Comparison of ENCODE assay signal across 21 cellular contexts in the genomic region with DNA sequence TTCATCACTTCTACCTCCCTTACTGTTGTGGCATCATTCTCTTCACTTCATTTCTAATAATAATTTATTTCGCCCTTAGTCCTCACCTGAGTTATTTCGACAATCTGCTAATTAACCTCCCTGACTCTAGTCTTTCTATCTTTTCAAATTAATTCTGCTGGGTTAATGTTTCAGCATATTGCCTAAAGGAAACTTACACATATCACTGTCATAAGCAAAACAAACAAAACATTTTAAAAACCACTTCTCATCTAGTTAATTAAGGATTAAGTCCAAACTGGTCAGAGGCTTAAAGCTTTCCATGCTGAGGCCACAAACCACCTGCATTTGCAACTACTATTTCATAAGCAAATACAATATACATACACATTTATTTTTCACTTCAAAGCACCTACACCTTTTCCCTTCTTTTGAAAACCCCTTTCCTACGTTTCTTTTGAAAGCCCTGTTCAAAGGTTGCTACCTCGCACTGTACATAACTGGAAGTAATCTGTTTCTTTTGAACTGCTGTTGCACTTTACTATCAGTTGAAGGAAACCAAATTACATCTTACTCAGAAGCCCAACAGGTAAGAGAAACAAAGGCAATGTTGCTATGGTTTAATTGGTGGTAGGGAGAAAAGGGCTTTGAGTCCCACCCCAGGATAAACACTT.
"Had no signal": no experiment of that assay in that cellular context is flagged by ENCODE, and none has a peak within 500 bp of the region (broad histone marks: within the 10 kb centered on the region; RNA-seq: fewer than 3 reads in every experiment).

No MANE protein-coding gene starts in this region.

- H3K4me3 Mint-ChIP-seq: activated CD8-positive, alpha-beta T cell treated with anti-CD3 and anti-CD28 coated beads, Interleukin-2, amount 10 ng/mL, durations not matched to agents 7 days and 5 days; activated naive CD4-positive, alpha-beta T cell treated with anti-CD3 and anti-CD28 coated beads for 36 hours; activated naive CD8-positive, alpha-beta T cell treated with anti-CD3 and anti-CD28 coated beads for 36 hours; T-cell had no signal

- H3K9me3 Mint-ChIP-seq: activated naive CD4-positive, alpha-beta T cell treated with anti-CD3 and anti-CD28 coated beads for 36 hours; activated naive CD8-positive, alpha-beta T cell treated with anti-CD3 and anti-CD28 coated beads for 36 hours; T-cell had no signal

- H3K4me3 ChIP-seq: cardiac muscle cell, K562 had no signal

- DNase-seq: activated CD4-positive, alpha-beta T cell treated with anti-CD3 and anti-CD28 coated beads for 4 hours; activated CD8-positive, alpha-beta memory T cell treated with anti-CD3 and anti-CD28 coated beads, Interleukin-2, amount 50 U/mL, for 48 hours; activated CD8-positive, alpha-beta T cell treated with anti-CD3 and anti-CD28 coated beads, Interleukin-2, amount 10 ng/mL, durations not matched to agents 7 days and 5 days; activated gamma-delta T cell; activated naive CD4-positive, alpha-beta T cell treated with anti-CD3 and anti-CD28 coated beads for 36 hours; activated naive CD8-positive, alpha-beta T cell treated with anti-CD3 and anti-CD28 coated beads for 36 hours; activated T-cell treated with anti-CD3 and anti-CD28 coated beads, Interleukin-2, amount 50 U/mL, for 1 hour; brain microvascular endothelial cell; cerebellar nuclear complex; Karpas-422; NCI-H1092; NCI-H1436; NCI-H1694 treated with DMSO at 0.1 percent for 48 hours; NCI-H510A treated with DMSO at 0.1 percent for 48 hours; NCI-H748 treated with DMSO at 0.1 percent for 48 hours; SIG-M5; T-cell; WERI-Rb-1 had no signal

- ATAC-seq: activated CD8-positive, alpha-beta T cell treated with anti-CD3 and anti-CD28 coated beads, Interleukin-2, amount 10 ng/mL, durations not matched to agents 7 days and 5 days; K562; T-cell had no signal

- H3K27ac ChIP-seq: brain microvascular endothelial cell, cardiac muscle cell, WERI-Rb-1 had no signal

- H3K27me3 Mint-ChIP-seq: activated naive CD8-positive, alpha-beta T cell treated with anti-CD3 and anti-CD28 coated beads for 36 hours; T-cell had no signal

- H3K27me3 ChIP-seq: brain microvascular endothelial cell, cardiac muscle cell had no signal

- H3K27ac Mint-ChIP-seq: activated CD8-positive, alpha-beta T cell treated with anti-CD3 and anti-CD28 coated beads, Interleukin-2, amount 10 ng/mL, durations not matched to agents 7 days and 5 days; activated naive CD4-positive, alpha-beta T cell treated with anti-CD3 and anti-CD28 coated beads for 36 hours; activated naive CD8-positive, alpha-beta T cell treated with anti-CD3 and anti-CD28 coated beads for 36 hours; T-cell had no signal

- H3K36me3 ChIP-seq: brain microvascular endothelial cell had no signal

- FAIRE-seq: colon, K562 had no signal
